Comparison of ENCODE assay signal across 8 cellular contexts in genomic region chr3:195259146-195259563, GRCh38. TPM values are rescaled to one million over a fixed set of nuclear protein-coding genes. Genes with fewer than 3 reads are reported as not detected.
A peak's percentile ranks its signal among the peaks of the same experiment; 100 is the strongest.
DNase-seq lines count a peak whose midpoint lies in the region; ATAC-seq and TF ChIP-seq lines count a peak whose summit lies in the region.

No MANE protein-coding gene starts in this region.

- peak overlapping the region; percentile 32 for H3K4me3 Mint-ChIP-seq in activated CD4-positive, alpha-beta memory T cell treated with anti-CD3 and anti-CD28 coated beads, Interleukin-2, amount 10 ng/mL, durations not matched to agents 7 days and 5 days
- no peak overlapping the region for H3K4me3 Mint-ChIP-seq in activated T-helper 1 cell treated with anti-CD3 and anti-CD28 coated beads, Interleukin-12 subunit alpha, Interleukin-12 subunit beta, Interleukin-2, Interleukin-4 antibody, amounts not matched to agents 30 ng/mL and 10 ng/mL and 1 ng/mL, durations not matched to agents 14 hours and 24 hours and 36 hours

- H3K4me1 Mint-ChIP-seq in activated CD4-positive, alpha-beta memory T cell treated with anti-CD3 and anti-CD28 coated beads, Interleukin-2, amount 10 ng/mL, durations not matched to agents 7 days and 5 days: peaks cover 24% of the 10 kb centered on the region
- H3K4me1 Mint-ChIP-seq in activated T-helper 1 cell treated with anti-CD3 and anti-CD28 coated beads, Interleukin-12 subunit alpha, Interleukin-12 subunit beta, Interleukin-2, Interleukin-4 antibody, amounts not matched to agents 30 ng/mL and 10 ng/mL and 1 ng/mL, durations not matched to agents 14 hours and 24 hours and 36 hours (ENCODE audit: low read depth): peaks cover 24% of the 10 kb centered on the region

- peaks cover 0 to 28% of the 10 kb centered on the region in 2 donors for H3K4me1 ChIP-seq in right atrium auricular region
- H3K4me1 ChIP-seq in skeletal muscle satellite cell (ENCODE audit: control insufficient read depth, insufficient read depth, low read length): peaks cover 11% of the 10 kb centered on the region

- peak; percentile 4 for ATAC-seq in HG02588 (IDR thresholded peaks at IDR 0.05; ENCODE audit: unreplicated experiment)

- POLR2A ChIA-PET in activated CD4-positive, alpha-beta memory T cell treated with anti-CD3 and anti-CD28 coated beads, Interleukin-2, amount 10 ng/mL, durations not matched to agents 7 days and 5 days (lab: Charles Lee): interaction anchor here (0.8 to 1.2 kb wide), 5 partner anchors 11 to 577 kb away, joined by 3 to 4 read pairs (median 3); partner anchors contain the start of gene XXYLT1

- H3K27ac ChIP-seq in right atrium auricular region: peak overlapping the region; percentile 86 to 88

- intact Hi-C loops in activated T-helper 1 cell treated with anti-CD3 and anti-CD28 coated beads, Interleukin-12 subunit alpha, Interleukin-12 subunit beta, Interleukin-2, Interleukin-4 antibody, amounts not matched to agents 30 ng/mL and 10 ng/mL and 1 ng/mL, durations not matched to agents 14 hours and 24 hours and 36 hours (cut with micrococcal nuclease): loop anchor here (10.0 kb wide), 1 partner anchor 254 kb away; no protein-coding TSS in a partner anchor

- H3K4me2 ChIP-seq in skeletal muscle satellite cell (ENCODE audit: low read length): peak overlapping the region; percentile 91

- H3K9ac ChIP-seq in skeletal muscle satellite cell (ENCODE audit: low read depth, low read length): peak overlapping the region; percentile 90

- no peaks in the 10 kb centered on the region for H3K9me3 Mint-ChIP-seq in activated CD4-positive, alpha-beta memory T cell treated with anti-CD3 and anti-CD28 coated beads, Interleukin-2, amount 10 ng/mL, durations not matched to agents 7 days and 5 days
- no peaks in the 10 kb centered on the region for H3K9me3 Mint-ChIP-seq in activated T-helper 1 cell treated with anti-CD3 and anti-CD28 coated beads, Interleukin-12 subunit alpha, Interleukin-12 subunit beta, Interleukin-2, Interleukin-4 antibody, amounts not matched to agents 30 ng/mL and 10 ng/mL and 1 ng/mL, durations not matched to agents 14 hours and 24 hours and 36 hours

- peak overlapping the region; percentile 44 for H3K27ac Mint-ChIP-seq in activated CD4-positive, alpha-beta memory T cell treated with anti-CD3 and anti-CD28 coated beads, Interleukin-2, amount 10 ng/mL, durations not matched to agents 7 days and 5 days
- H3K27ac Mint-ChIP-seq in activated T-helper 1 cell treated with anti-CD3 and anti-CD28 coated beads, Interleukin-12 subunit alpha, Interleukin-12 subunit beta, Interleukin-2, Interleukin-4 antibody, amounts not matched to agents 30 ng/mL and 10 ng/mL and 1 ng/mL, durations not matched to agents 14 hours and 24 hours and 36 hours: no peak overlapping the region

- CTCF ChIA-PET in activated CD4-positive, alpha-beta memory T cell treated with anti-CD3 and anti-CD28 coated beads, Interleukin-2, amount 10 ng/mL, durations not matched to agents 7 days and 5 days (lab: Charles Lee): interaction anchor here (0.6 to 1.7 kb wide), 8 partner anchors 11 to 599 kb away, joined by 3 to 13 read pairs (median 4); partner anchors contain the start of genes LSG1 and XXYLT1

- H3K4me3 ChIP-seq in right atrium auricular region (peak overlapping the region in 1 of 2 donors; percentile 68), skeletal muscle satellite cell (ENCODE audit: low read length) (peak overlapping the region; percentile 80)

- TF ChIP-seq CTCF in right atrium auricular region (IDR thresholded peaks at IDR 0.05): no peak

- H3K27me3 ChIP-seq in right atrium auricular region (no peaks in the 10 kb centered on the region), skeletal muscle satellite cell (ENCODE audit: control insufficient read depth, insufficient read depth, low read length) (no peaks in the 10 kb centered on the region)

- H3K36me3 ChIP-seq in right atrium auricular region: no peaks in the 10 kb centered on the region
- no peaks in the 10 kb centered on the region for H3K36me3 ChIP-seq in skeletal muscle satellite cell (ENCODE audit: insufficient read depth, low read length)

- DNase-seq in COLO829 (ENCODE audit: low spot score) (peak; percentile 62), right atrium auricular region (ENCODE audit: low spot score) (peak; percentile 64), NCI-H2029 (lab: John Stamatoyannopoulos, UW) (no peak), DMS53 (lab: John Stamatoyannopoulos, UW) (no peak)
- DNase-seq in activated CD4-positive, alpha-beta memory T cell treated with anti-CD3 and anti-CD28 coated beads, Interleukin-2, amount 10 ng/mL, durations not matched to agents 7 days and 5 days: no peak
- DNase-seq in activated T-helper 1 cell treated with anti-CD3 and anti-CD28 coated beads, Interleukin-12 subunit alpha, Interleukin-12 subunit beta, Interleukin-2, Interleukin-4 antibody, amounts not matched to agents 30 ng/mL and 10 ng/mL and 1 ng/mL, durations not matched to agents 14 hours and 24 hours and 36 hours (ENCODE audit: low spot score): no peak

- no peaks in the 10 kb centered on the region for H3K36me3 Mint-ChIP-seq in activated CD4-positive, alpha-beta memory T cell treated with anti-CD3 and anti-CD28 coated beads, Interleukin-2, amount 10 ng/mL, durations not matched to agents 7 days and 5 days (ENCODE audit: low read depth)
- no peaks in the 10 kb centered on the region for H3K36me3 Mint-ChIP-seq in activated T-helper 1 cell treated with anti-CD3 and anti-CD28 coated beads, Interleukin-12 subunit alpha, Interleukin-12 subunit beta, Interleukin-2, Interleukin-4 antibody, amounts not matched to agents 30 ng/mL and 10 ng/mL and 1 ng/mL, durations not matched to agents 14 hours and 24 hours and 36 hours (ENCODE audit: low read depth)

- H3K27me3 Mint-ChIP-seq in activated CD4-positive, alpha-beta memory T cell treated with anti-CD3 and anti-CD28 coated beads, Interleukin-2, amount 10 ng/mL, durations not matched to agents 7 days and 5 days: no peaks in the 10 kb centered on the region
- H3K27me3 Mint-ChIP-seq in activated T-helper 1 cell treated with anti-CD3 and anti-CD28 coated beads, Interleukin-12 subunit alpha, Interleukin-12 subunit beta, Interleukin-2, Interleukin-4 antibody, amounts not matched to agents 30 ng/mL and 10 ng/mL and 1 ng/mL, durations not matched to agents 14 hours and 24 hours and 36 hours (ENCODE audit: insufficient read depth): no peaks in the 10 kb centered on the region

- H3K9me3 ChIP-seq in right atrium auricular region (no peaks in the 10 kb centered on the region), skeletal muscle satellite cell (replicated peaks; ENCODE audit: low read length) (no peaks in the 10 kb centered on the region)

RNA-seq across cellular contexts. Expression of gene XXYLT1, which starts 11.8 kb away (rescaled TPM):
- total RNA-seq in activated CD4-positive, alpha-beta memory T cell treated with anti-CD3 and anti-CD28 coated beads, Interleukin-2, amount 10 ng/mL, durations not matched to agents 7 days and 5 days: 1 to 10 TPM; 5.0 to 5.6 TPM
- total RNA-seq in right atrium auricular region: 1 to 10 TPM; 4.6 to 6.7 TPM
- 18.5 and 23.6 TPM in 2 replicates for total RNA-seq in skeletal muscle satellite cell (2012; rRNA removed)
- total RNA-seq in activated T-helper 1 cell treated with anti-CD3 and anti-CD28 coated beads, Interleukin-12 subunit alpha, Interleukin-12 subunit beta, Interleukin-2, Interleukin-4 antibody, amounts not matched to agents 30 ng/mL and 10 ng/mL and 1 ng/mL, durations not matched to agents 14 hours and 24 hours and 36 hours: 14.5 and 14.9 TPM in 2 replicates

Comparison
In these comparisons a context has a peak if more than half of its experiments do, and no peak if none do; other contexts are left out.
1. DNase-seq: peak in COLO829 (single experiment) and right atrium auricular region (single experiment); none in activated CD4-positive, alpha-beta memory T cell treated with anti-CD3 and anti-CD28 coated beads, Interleukin-2, amount 10 ng/mL, durations not matched to agents 7 days and 5 days (single experiment), NCI-H2029 (single experiment), DMS53 (single experiment) and activated T-helper 1 cell treated with anti-CD3 and anti-CD28 coated beads, Interleukin-12 subunit alpha, Interleukin-12 subunit beta, Interleukin-2, Interleukin-4 antibody, amounts not matched to agents 30 ng/mL and 10 ng/mL and 1 ng/mL, durations not matched to agents 14 hours and 24 hours and 36 hours (single experiment).